In genomic region chr2:160387558-160388262, GRCh38 we compare ENCODE assay signal across 9 cellular contexts.
DNase-seq lines count a peak whose midpoint lies in the region; ATAC-seq, FAIRE-seq and TF ChIP-seq lines count a peak whose summit lies in the region.
"Had no signal": no experiment of that assay in that cellular context is flagged by ENCODE, and none has a peak within 500 bp of the region (broad histone marks: within the 10 kb centered on the region; RNA-seq: fewer than 3 reads in every experiment).

No MANE protein-coding gene starts in this region.

- no peaks in the 10 kb centered on the region for H3K27me3 ChIP-seq in pancreas
- H3K27me3 ChIP-seq in neuronal stem cell (ENCODE audit: control insufficient read depth in 3 of 3, insufficient read depth in 3 of 3, low read depth in 1 of 3, low read length in 3 of 3), result no peaks in the 10 kb centered on the region

- H3K27me3 Mint-ChIP-seq in T-helper 17 cell, result no peaks in the 10 kb centered on the region

- H3K9ac ChIP-seq in neuronal stem cell (ENCODE audit: low read depth, low read length, poor library complexity), result no peak overlapping the region

- no peak overlapping the region for H3K4ac ChIP-seq in neuronal stem cell (ENCODE audit: low read length)

- H3K18ac ChIP-seq in neuronal stem cell (ENCODE audit: low read length), result no peak overlapping the region

- peak overlapping the region; percentile 83 for H3K4me3 Mint-ChIP-seq in T-helper 17 cell

- peak; percentile 31 for DNase-seq in CD1c-positive myeloid dendritic cell (ENCODE audit: extremely low spot score)
- DNase-seq in T-helper 17 cell, result no peak
- DNase-seq in fibroblast of pulmonary artery (ENCODE audit: low read depth), result peak; percentile 98
- DNase-seq in pancreas, result peak in 1 of 6 donors; percentile 11
- DNase-seq in neuronal stem cell (ENCODE audit: low spot score), result no peak
- no peak for DNase-seq in DMS114 treated with DMSO at 0.1 percent for 48 hours (lab: John Stamatoyannopoulos, UW; ENCODE audit: unreplicated experiment)
- DNase-seq in stimulated activated CD4-positive, alpha-beta T cell treated with anti-CD3 and anti-CD28 coated beads, Interleukin-12 subunit alpha, Interleukin-12 subunit beta, amount 100 ng/mL, for 4 hours, result no peak
- DNase-seq: NCI-H2029 had no signal

- no peak overlapping the region for H3K4me2 ChIP-seq in neuronal stem cell (ENCODE audit: insufficient read depth, low read length, poor library complexity, severe bottlenecking)

- no peak overlapping the region for H4K8ac ChIP-seq in neuronal stem cell (ENCODE audit: low read depth, low read length)

- H3K27ac ChIP-seq in pancreas (peak overlapping the region in 1 of 4 donors; percentile 17), neuronal stem cell (replicated peaks; ENCODE audit: low read length) (no peak overlapping the region)

- no peak overlapping the region for H2AFZ ChIP-seq in neuronal stem cell (ENCODE audit: low read length)

- no peak overlapping the region for H2AK5ac ChIP-seq in neuronal stem cell (ENCODE audit: low read depth, low read length)

- intact Hi-C loops in pancreas (cut with DNase I), result no loop called here

- 63 to 66% methylated on average over 3 of the region's 3 CpGs for WGBS in pancreas, 2 donors
- WGBS in neuronal stem cell (ENCODE audit: extremely low coverage in 2 of 2, insufficient read length in 2 of 2, insufficient replicate concordance in 1 of 2), 2 donors, result no CpG with 5 or more reads among the region's 3 CpGs

- no peak overlapping the region for H2BK120ac ChIP-seq in neuronal stem cell (ENCODE audit: low read depth, low read length)

- peaks cover 61% of the 10 kb centered on the region for H3K4me1 Mint-ChIP-seq in T-helper 17 cell

- H3K27ac Mint-ChIP-seq in T-helper 17 cell, result peak overlapping the region; percentile 79

- FAIRE-seq in pancreas (lab: Jason Lieb, UNC), result peak; percentile 9

- no peaks in the 10 kb centered on the region for H3K9me3 ChIP-seq in T-helper 17 cell (ENCODE audit: control insufficient read depth, low read length, poor library complexity, severe bottlenecking)
- H3K9me3 ChIP-seq in pancreas, result no peaks in the 10 kb centered on the region
- peaks cover 0 to 4% of the 10 kb centered on the region in 2 donors for H3K9me3 ChIP-seq in neuronal stem cell (replicated peaks in 1 of 2; ENCODE audit: control insufficient read depth in 2 of 2, insufficient read depth in 1 of 2, low read depth in 1 of 2, low read length in 2 of 2)

- no peaks in the 10 kb centered on the region for H3K79me1 ChIP-seq in neuronal stem cell (ENCODE audit: low read depth, low read length)

- no peak overlapping the region for H2BK12ac ChIP-seq in neuronal stem cell (ENCODE audit: low read length)

- no peak overlapping the region for H4K91ac ChIP-seq in neuronal stem cell (ENCODE audit: low read depth, low read length, poor library complexity)

- ATAC-seq in T-helper 17 cell (no peak), pancreas (peak in 3 of 4 donors; percentile 74 to 82 (median 78)), GM18858 (IDR thresholded peaks at IDR 0.05; ENCODE audit: unreplicated experiment) (no peak)

- no peak overlapping the region for H3K23ac ChIP-seq in neuronal stem cell (ENCODE audit: low read depth, low read length, poor library complexity)

- no peaks in the 10 kb centered on the region for H3K36me3 Mint-ChIP-seq in T-helper 17 cell (ENCODE audit: low read depth)

- H2BK5ac ChIP-seq in neuronal stem cell (ENCODE audit: low read length), result no peak overlapping the region

- no peak overlapping the region for H3K14ac ChIP-seq in neuronal stem cell (ENCODE audit: low read length)

- no peaks in the 10 kb centered on the region for H3K36me3 ChIP-seq in pancreas
- H3K36me3 ChIP-seq in neuronal stem cell (replicated peaks in 1 of 2; ENCODE audit: control insufficient read depth in 2 of 2, insufficient read depth in 2 of 2, low read length in 2 of 2), result no peaks in the 10 kb centered on the region

- TF ChIP-seq CTCF in fibroblast of pulmonary artery (IDR thresholded peaks at IDR 0.05; ENCODE audit: low read length, missing control alignments) (no peak), pancreas (IDR thresholded peaks at IDR 0.05) (no peak)

- H3K4me1 ChIP-seq in pancreas, result no peaks in the 10 kb centered on the region
- H3K4me1 ChIP-seq in neuronal stem cell (ENCODE audit: control insufficient read depth in 2 of 2, insufficient read depth in 1 of 2, low read depth in 1 of 2, low read length in 2 of 2), result peaks cover 10 to 17% of the 10 kb centered on the region in 2 donors

- H3K4me3 ChIP-seq in fibroblast of pulmonary artery (replicated peaks; ENCODE audit: low read depth, low read length) (no peak overlapping the region), pancreas (no peak overlapping the region), neuronal stem cell (ENCODE audit: low read length in 2 of 2) (no peak overlapping the region)

- H2BK15ac ChIP-seq in neuronal stem cell (ENCODE audit: low read length), result no peak overlapping the region

Comparison
In these comparisons a context has a peak if more than half of its experiments do, and no peak if none do; other contexts are left out.
1. DNase-seq: peak in CD1c-positive myeloid dendritic cell (single experiment) and fibroblast of pulmonary artery (single experiment); none in T-helper 17 cell (0 of 3), neuronal stem cell (single experiment), DMS114 treated with DMSO at 0.1 percent for 48 hours (single experiment) and stimulated activated CD4-positive, alpha-beta T cell treated with anti-CD3 and anti-CD28 coated beads, Interleukin-12 subunit alpha, Interleukin-12 subunit beta, amount 100 ng/mL, for 4 hours (single experiment).
2. ATAC-seq: peak in pancreas (3 of 4); none in T-helper 17 cell (single experiment) and GM18858 (single experiment).